In genomic region chr21:41987310-41987709, GRCh38 we compare ENCODE assay signal across 2 cellular contexts.
TF ChIP-seq lines count a peak whose summit lies in the region.

No MANE protein-coding gene starts in this region.

TF ChIP-seq in HepG2, 621 proteins besides CTCF, POLR2A, EP300 and RAD21:
- TF ChIP-seq SRSF1 (optimal IDR thresholded peaks at IDR 0.05; ENCODE audit: low read depth, low read length) = no peak
- TF ChIP-seq MAFK (conservative IDR thresholded peaks at IDR 0.05 in 1 of 2, IDR thresholded peaks at IDR 0.05 in 1 of 2; ENCODE audit: low read length in 2 of 2) = peak; percentile 79 to 92
- no peak for TF ChIP-seq SOX5 (CRISPR knock-in tag; IDR thresholded peaks at IDR 0.05; ENCODE audit: borderline replicate concordance)
- TF ChIP-seq NFAT5 (CRISPR knock-in tag; IDR thresholded peaks at IDR 0.05) = no peak
- peak; percentile 90 for TF ChIP-seq MAFF (IDR thresholded peaks at IDR 0.05; ENCODE audit: low read depth, low read length)

TF ChIP-seq in K562, 482 proteins besides CTCF, POLR2A, EP300 and RAD21:
- TF ChIP-seq TCF15 (CRISPR knock-in tag; IDR thresholded peaks at IDR 0.05) = no peak
- no peak for TF ChIP-seq FOXA1 (IDR thresholded peaks at IDR 0.05; ENCODE audit: borderline replicate concordance)
- peak; percentile 89 for TF ChIP-seq ZNF316 (IDR thresholded peaks at IDR 0.05)
- TF ChIP-seq YY1 (IDR thresholded peaks at IDR 0.05; ENCODE audit: borderline replicate concordance in 1 of 3, control insufficient read depth in 1 of 3, extremely low read depth in 1 of 3, insufficient read depth in 3 of 3, insufficient read length in 1 of 3, insufficient replicate concordance in 2 of 3, low read depth in 1 of 3, low read length in 2 of 3) = no peak
- no peak for TF ChIP-seq ZKSCAN1 (IDR thresholded peaks at IDR 0.05; ENCODE audit: low read depth, low read length)
- TF ChIP-seq NR2C1 (IDR thresholded peaks at IDR 0.05) = no peak
- no peak for TF ChIP-seq NR2C1 (tag; IDR thresholded peaks at IDR 0.05)
- TF ChIP-seq ZNF449 (CRISPR knock-in tag; IDR thresholded peaks at IDR 0.05) = no peak
- no peak for TF ChIP-seq PCBP2 (IDR thresholded peaks at IDR 0.05; ENCODE audit: low read depth, low read length, poor library complexity, severe bottlenecking)
- TF ChIP-seq, protein P1, sequence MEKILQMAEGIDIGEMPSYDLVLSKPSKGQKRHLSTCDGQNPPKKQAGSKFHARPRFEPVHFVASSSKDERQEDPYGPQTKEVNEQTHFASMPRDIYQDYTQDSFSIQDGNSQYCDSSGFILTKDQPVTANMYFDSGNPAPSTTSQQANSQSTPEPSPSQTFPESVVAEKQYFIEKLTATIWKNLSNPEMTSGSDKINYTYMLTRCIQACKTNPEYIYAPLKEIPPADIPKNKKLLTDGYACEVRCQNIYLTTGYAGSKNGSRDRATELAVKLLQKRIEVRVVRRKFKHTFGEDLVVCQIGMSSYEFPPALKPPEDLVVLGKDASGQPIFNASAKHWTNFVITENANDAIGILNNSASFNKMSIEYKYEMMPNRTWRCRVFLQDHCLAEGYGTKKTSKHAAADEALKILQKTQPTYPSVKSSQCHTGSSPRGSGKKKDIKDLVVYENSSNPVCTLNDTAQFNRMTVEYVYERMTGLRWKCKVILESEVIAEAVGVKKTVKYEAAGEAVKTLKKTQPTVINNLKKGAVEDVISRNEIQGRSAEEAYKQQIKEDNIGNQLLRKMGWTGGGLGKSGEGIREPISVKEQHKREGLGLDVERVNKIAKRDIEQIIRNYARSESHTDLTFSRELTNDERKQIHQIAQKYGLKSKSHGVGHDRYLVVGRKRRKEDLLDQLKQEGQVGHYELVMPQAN (IDR thresholded peaks at IDR 0.05; ENCODE audit: borderline replicate concordance) = no peak
- no peak for TF ChIP-seq ZNF133 (CRISPR knock-in tag; IDR thresholded peaks at IDR 0.05)
- TF ChIP-seq ZNF12 (CRISPR knock-in tag; IDR thresholded peaks at IDR 0.05) = no peak
- no peak for TF ChIP-seq ARNT (IDR thresholded peaks at IDR 0.05)
- peak; percentile 59 for TF ChIP-seq MAFG (tag; conservative IDR thresholded peaks at IDR 0.05)
- TF ChIP-seq MAFF (IDR thresholded peaks at IDR 0.05; ENCODE audit: low read length) = peak; percentile 70
- no peak for TF ChIP-seq KDM5B (IDR thresholded peaks at IDR 0.05; ENCODE audit: insufficient replicate concordance, low read depth, low read length)
- no peak for TF ChIP-seq NONO (IDR thresholded peaks at IDR 0.05; ENCODE audit: low read depth in 2 of 2, low read length in 1 of 2)
- TF ChIP-seq C11orf30 (IDR thresholded peaks at IDR 0.05; ENCODE audit: low read depth) = peak; percentile 66; the same call in 1 of the 2 replicates
- peak; percentile 75 for TF ChIP-seq MAFK (IDR thresholded peaks at IDR 0.05; ENCODE audit: low read length)
TF ChIP-seq in K562: peak in this region for 5.
